In genomic region chr4:83252782-83253405, GRCh38 we compare ENCODE assay signal across 8 cellular contexts. TPM values are rescaled to one million over a fixed set of nuclear protein-coding genes. Genes with fewer than 3 reads are reported as not detected.
A peak's percentile ranks its signal among the peaks of the same experiment; 100 is the strongest.
DNase-seq lines count a peak whose midpoint lies in the region; ATAC-seq and TF ChIP-seq lines count a peak whose summit lies in the region.

No MANE protein-coding gene starts in this region.

- H3K9me3 Mint-ChIP-seq in GM23338 = no peaks in the 10 kb centered on the region

- no peak overlapping the region for H3K27ac ChIP-seq in GM23338 (ENCODE audit: low read depth)

- H3K4me2 ChIP-seq in GM23338 = no peak overlapping the region

- H3K4me3 ChIP-seq in GM23338 = no peak overlapping the region

- TF ChIP-seq CTCF in GM23338 (conservative IDR thresholded peaks at IDR 0.05; ENCODE audit: low read depth in 2 of 2) = peak; percentile 78 to 89

- no peaks in the 10 kb centered on the region for H3F3A ChIP-seq in GM23338 (replicated peaks; ENCODE audit: low read depth)

- no peaks in the 10 kb centered on the region for H3K27me3 ChIP-seq in GM23338 (ENCODE audit: insufficient read depth)

- no peak overlapping the region for H2AFZ ChIP-seq in GM23338

- peaks cover 7% of the 10 kb centered on the region; the same call in 2 of the 3 replicates for H3K4me1 Mint-ChIP-seq in GM23338

- no peaks in the 10 kb centered on the region for H3K36me3 Mint-ChIP-seq in GM23338 (ENCODE audit: low read depth)

- no peaks in the 10 kb centered on the region for H4K20me1 ChIP-seq in GM23338 (replicated peaks; ENCODE audit: insufficient read depth)

- H3K79me2 ChIP-seq in GM23338 (replicated peaks; ENCODE audit: insufficient read depth) = no peaks in the 10 kb centered on the region

- H3K4me3 Mint-ChIP-seq in GM23338 = no peak overlapping the region

- ATAC-seq in GM23338 = peak; percentile 88

- no peak overlapping the region for H3K27ac Mint-ChIP-seq in GM23338

- peaks cover 4% of the 10 kb centered on the region for H3K27me3 Mint-ChIP-seq in GM23338 (ENCODE audit: insufficient read depth, low read depth, poor library complexity)

- DNase-seq in DMS 273 (lab: John Stamatoyannopoulos, UW; ENCODE audit: unreplicated experiment) (peak; percentile 86), GM23338 (ENCODE audit: low spot score) (peak; percentile 90), NCI-H1436 treated with DMSO at 0.1 percent for 48 hours (lab: John Stamatoyannopoulos, UW) (peak; percentile 22), T follicular helper cell (ENCODE audit: low read depth) (peak; percentile 64), iPS-NIHi11 (ENCODE audit: low spot score) (peak; percentile 73), middle frontal gyrus (ENCODE audit: extremely low spot score, low spot score) (no peak)
- peak; percentile 45 for DNase-seq in activated naive CD8-positive, alpha-beta T cell treated with anti-CD3 and anti-CD28 coated beads, Interleukin-2, amount 50 U/mL, for 16 hours (ENCODE audit: low read depth, low spot score)
- peak; percentile 58 for DNase-seq in stimulated activated CD4-positive, alpha-beta T cell treated with anti-CD3 and anti-CD28 coated beads, Interleukin-4, amount 100 ng/mL, for 1 hour

- H3K9me2 ChIP-seq in GM23338 (ENCODE audit: insufficient read depth) = no peaks in the 10 kb centered on the region

- H3K36me3 ChIP-seq in GM23338 (ENCODE audit: insufficient read depth) = no peaks in the 10 kb centered on the region

- no peaks in the 10 kb centered on the region for H3K4me1 ChIP-seq in GM23338 (ENCODE audit: insufficient read depth)

TF ChIP-seq in GM23338, 12 proteins besides CTCF, POLR2A, EP300 and RAD21:
- TF ChIP-seq CREB1 (CRISPR knock-in tag; IDR thresholded peaks at IDR 0.05; ENCODE audit: low read depth) (no peak), JUNB (IDR thresholded peaks at IDR 0.05; ENCODE audit: unreplicated experiment) (no peak), ETS1 (IDR thresholded peaks at IDR 0.05) (no peak), ZNF331 (CRISPR knock-in tag; IDR thresholded peaks at IDR 0.05; ENCODE audit: low read depth) (no peak)

RNA-seq across cellular contexts. Expression of gene COQ2, which starts 31.7 kb away (rescaled TPM):
- total RNA-seq in GM23338 (2014; rRNA removed; shearing (Covaris generic)) = 21.1 and 28.2 TPM in 2 replicates
- 25.3 and 26.6 TPM in 2 replicates for polyA plus RNA-seq in GM23338 (2016; fragmentation: Nextera tagmentation; extraction: Ambion mirVana)
